In genomic region chr15:88124199-88124598, GRCh38 we compare ENCODE assay signal across 22 cellular contexts.
DNase-seq lines count a peak whose midpoint lies in the region; ATAC-seq and TF ChIP-seq lines count a peak whose summit lies in the region.
"Had no signal": no experiment of that assay in that cellular context is flagged by ENCODE, and none has a peak within 500 bp of the region (broad histone marks: within the 10 kb centered on the region; RNA-seq: fewer than 3 reads in every experiment).

No MANE protein-coding gene starts in this region.

- no peak overlapping the region for H3K9ac ChIP-seq in HUES64 (ENCODE audit: low read depth, low read length)
- H3K9ac ChIP-seq: BLaER1 treated with 17β-estradiol and CSF1 and Interleukin-3, amounts not matched to agents 10 nM and 100 nM had no signal

- in situ Hi-C loops in G401 (cut with HindIII; ENCODE audit: low sequenced_read_pairs): no loop called here

- no peak for TF ChIP-seq CTCF in tibial artery (IDR thresholded peaks at IDR 0.05)

- intact Hi-C loops in tibial artery (cut with DNase I; ENCODE audit: low total_unique reads): loop anchor here (10.0 kb wide), 1 partner anchor 121 kb away; no protein-coding TSS in a partner anchor

- peaks cover 20% of the 10 kb centered on the region for H3K4me1 ChIP-seq in HUES64 (ENCODE audit: insufficient read depth, low read length)
- peaks cover 0 to 57% (median 25%) of the 10 kb centered on the region in 4 donors for H3K4me1 ChIP-seq in tibial artery

- H3K9me3 ChIP-seq in HUES64 (ENCODE audit: insufficient read depth, low read depth, low read length): no peaks in the 10 kb centered on the region
- no peaks in the 10 kb centered on the region for H3K9me3 ChIP-seq in tibial artery
- H3K9me3 ChIP-seq: BLaER1 treated with 17β-estradiol and CSF1 and Interleukin-3, amounts not matched to agents 10 nM and 100 nM; SJCRH30 had no signal

- no peaks in the 10 kb centered on the region for H3K27me3 ChIP-seq in HUES64 (ENCODE audit: insufficient read depth, low read length)
- H3K27me3 ChIP-seq in tibial artery: no peaks in the 10 kb centered on the region
- H3K27me3 ChIP-seq: BLaER1 treated with 17β-estradiol and CSF1 and Interleukin-3, amounts not matched to agents 10 nM and 100 nM; SJCRH30 had no signal

- WGBS in HUES64: 83% methylated on average over 5 of the region's 5 CpGs

- H3K4me3 ChIP-seq in HUES64 (ENCODE audit: low read length) (no peak overlapping the region), tibial artery (no peak overlapping the region)
- H3K4me3 ChIP-seq: BLaER1 treated with 17β-estradiol and CSF1 and Interleukin-3, amounts not matched to agents 10 nM and 100 nM; K562; SJCRH30 had no signal

- H3K36me3 ChIP-seq in HUES64 (ENCODE audit: insufficient read depth, low read length): no peaks in the 10 kb centered on the region
- no peaks in the 10 kb centered on the region for H3K36me3 ChIP-seq in tibial artery
- H3K36me3 ChIP-seq: BLaER1 treated with 17β-estradiol and CSF1 and Interleukin-3, amounts not matched to agents 10 nM and 100 nM; SJCRH30 had no signal

- ATAC-seq in HG03139 (IDR thresholded peaks at IDR 0.05; ENCODE audit: unreplicated experiment) (no peak), HG03135 (IDR thresholded peaks at IDR 0.05; ENCODE audit: unreplicated experiment) (no peak)
- ATAC-seq: HCT116, K562, SK-N-SH treated with all-trans-retinoic acid at 6 μM for 48 hours had no signal

- DNase-seq in G401 (ENCODE audit: low spot score) (peak; percentile 55), islet precursor cell (peak; percentile 29), tibial artery (no peak), NCI-H345 (lab: John Stamatoyannopoulos, UW) (no peak)
- DNase-seq: CD4-positive, alpha-beta T cell; GOT3; Kasumi-1; NCI-H1105; NCI-H146; NCI-H1930; NCI-H2107; NCI-H446; NCI-H524 treated with DMSO at 0.1 percent for 48 hours; NCI-H774 had no signal

- H3K27ac ChIP-seq in HUES64 (ENCODE audit: low read depth, low read length) (0 out of 2 replicates have a peak overlapping the region, but pooled peaks have one; percentile 18), tibial artery (peak overlapping the region; percentile 30 to 70)
- H3K27ac ChIP-seq: BLaER1 treated with 17β-estradiol and CSF1 and Interleukin-3, amounts not matched to agents 10 nM and 100 nM; SJCRH30 had no signal

Comparison
In these comparisons a context has a peak if more than half of its experiments do, and no peak if none do; other contexts are left out.
1. DNase-seq: peak in G401 (single experiment) and islet precursor cell (single experiment); none in tibial artery (0 of 2) and NCI-H345 (single experiment).